1 cellular context compared by ENCODE assay signal in the genomic region with DNA sequence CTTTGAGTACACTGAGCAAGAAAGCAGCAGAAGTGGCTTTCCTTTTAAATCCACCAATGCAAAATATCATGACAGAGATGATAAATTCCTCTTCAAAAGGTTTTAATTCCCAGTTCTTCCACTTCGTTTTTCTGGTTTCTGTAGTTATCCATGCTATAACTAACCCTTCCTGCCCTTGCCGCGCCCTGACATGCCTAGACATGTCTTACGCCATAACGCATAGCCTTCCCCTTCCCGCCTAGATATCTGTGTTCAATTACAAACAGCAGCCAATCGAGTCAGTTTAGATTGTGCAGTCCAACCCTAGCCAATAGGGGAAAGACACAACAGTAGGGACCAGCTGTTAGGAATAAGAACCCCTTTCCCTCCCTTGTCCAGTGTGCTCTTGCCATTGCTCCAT.
TF ChIP-seq lines count a peak whose summit lies in the region.

No MANE protein-coding gene starts in this region.

TF ChIP-seq in HCT116, 20 proteins besides CTCF, POLR2A, EP300 and RAD21 (continued from another document):
- TF ChIP-seq ZNF274 (IDR thresholded peaks at IDR 0.05; ENCODE audit: low read depth, low read length) (no peak), EZH2 (IDR thresholded peaks at IDR 0.05) (no peak), SIN3A (IDR thresholded peaks at IDR 0.05; ENCODE audit: low read depth) (no peak)
